9 cellular contexts compared by ENCODE assay signal in genomic region chr2:55054476-55054875, GRCh38. TPM values are rescaled to one million over a fixed set of nuclear protein-coding genes. Genes with fewer than 3 reads are reported as not detected.
DNase-seq lines count a peak whose midpoint lies in the region; ATAC-seq and TF ChIP-seq lines count a peak whose summit lies in the region.
"Had no signal": no experiment of that assay in that cellular context is flagged by ENCODE, and none has a peak within 500 bp of the region (broad histone marks: within the 10 kb centered on the region; RNA-seq: fewer than 3 reads in every experiment).

No MANE protein-coding gene starts in this region.

- no peaks in the 10 kb centered on the region for H3K27me3 Mint-ChIP-seq in effector memory CD8-positive, alpha-beta T cell
- no peaks in the 10 kb centered on the region for H3K27me3 Mint-ChIP-seq in activated T-helper 2 cell treated with anti-CD3 and anti-CD28 coated beads, Interferon-gamma antibody, Interleukin-2, Interleukin-4, amounts not matched to agents 10 μg/mL and 5 μg/mL and 100 μg/mL, durations not matched to agents 14 hours and 24 hours and 36 hours (ENCODE audit: low read depth)

- no peak overlapping the region for H3K27ac ChIP-seq in adrenal gland

- no peak overlapping the region for H3K4me3 ChIP-seq in adrenal gland

- peak; percentile 24 for ATAC-seq in GM21528 (IDR thresholded peaks at IDR 0.05; ENCODE audit: low FRiP score, unreplicated experiment)
- ATAC-seq in HG03442 (IDR thresholded peaks at IDR 0.05; ENCODE audit: unreplicated experiment) = peak; percentile 29
- ATAC-seq in effector memory CD8-positive, alpha-beta T cell (replicated peaks) = no peak

- TF ChIP-seq CTCF in adrenal gland (IDR thresholded peaks at IDR 0.05) = no peak

- peak overlapping the region in 1 of 2 donors; percentile 69 for H3K27ac Mint-ChIP-seq in effector memory CD8-positive, alpha-beta T cell
- no peak overlapping the region for H3K27ac Mint-ChIP-seq in activated T-helper 2 cell treated with anti-CD3 and anti-CD28 coated beads, Interferon-gamma antibody, Interleukin-2, Interleukin-4, amounts not matched to agents 10 μg/mL and 5 μg/mL and 100 μg/mL, durations not matched to agents 14 hours and 24 hours and 36 hours

- H3K27me3 ChIP-seq in adrenal gland = no peaks in the 10 kb centered on the region

- no peaks in the 10 kb centered on the region for H3K9me3 ChIP-seq in adrenal gland (replicated peaks in 1 of 3)

- intact Hi-C loops in adrenal gland (cut with DNase I) = no loop called here
- intact Hi-C loops in activated T-helper 2 cell treated with anti-CD3 and anti-CD28 coated beads, Interferon-gamma antibody, Interleukin-2, Interleukin-4, amounts not matched to agents 10 μg/mL and 5 μg/mL and 100 μg/mL, durations not matched to agents 14 hours and 24 hours and 36 hours (cut with micrococcal nuclease) = loop anchor here (5.0 kb wide), 1 partner anchor 363 kb away; the partner anchor contains the start of gene CCDC88A

- H3K36me3 Mint-ChIP-seq in effector memory CD8-positive, alpha-beta T cell (ENCODE audit: insufficient read depth) = peaks cover 15% of the 10 kb centered on the region
- no peaks in the 10 kb centered on the region for H3K36me3 Mint-ChIP-seq in activated T-helper 2 cell treated with anti-CD3 and anti-CD28 coated beads, Interferon-gamma antibody, Interleukin-2, Interleukin-4, amounts not matched to agents 10 μg/mL and 5 μg/mL and 100 μg/mL, durations not matched to agents 14 hours and 24 hours and 36 hours (ENCODE audit: low read depth)

- 93 to 97% (median 95%) methylated on average over 5 of the region's 5 CpGs for WGBS in adrenal gland, 4 donors

- no peaks in the 10 kb centered on the region for H3K9me3 Mint-ChIP-seq in effector memory CD8-positive, alpha-beta T cell
- H3K9me3 Mint-ChIP-seq in activated T-helper 2 cell treated with anti-CD3 and anti-CD28 coated beads, Interferon-gamma antibody, Interleukin-2, Interleukin-4, amounts not matched to agents 10 μg/mL and 5 μg/mL and 100 μg/mL, durations not matched to agents 14 hours and 24 hours and 36 hours = no peaks in the 10 kb centered on the region

- H3K4me3 Mint-ChIP-seq in effector memory CD8-positive, alpha-beta T cell = peak overlapping the region; percentile 12 to 18
- no peak overlapping the region for H3K4me3 Mint-ChIP-seq in activated T-helper 2 cell treated with anti-CD3 and anti-CD28 coated beads, Interferon-gamma antibody, Interleukin-2, Interleukin-4, amounts not matched to agents 10 μg/mL and 5 μg/mL and 100 μg/mL, durations not matched to agents 14 hours and 24 hours and 36 hours (ENCODE audit: low read depth)

- peaks cover 3 to 16% of the 10 kb centered on the region in 2 donors for H3K4me1 ChIP-seq in adrenal gland (replicated peaks in 1 of 2)

- no peaks in the 10 kb centered on the region for H3K36me3 ChIP-seq in adrenal gland (replicated peaks in 1 of 2)

- peaks cover 18 to 37% of the 10 kb centered on the region in 2 donors for H3K4me1 Mint-ChIP-seq in effector memory CD8-positive, alpha-beta T cell (ENCODE audit: low read depth in 2 of 2)
- H3K4me1 Mint-ChIP-seq in activated T-helper 2 cell treated with anti-CD3 and anti-CD28 coated beads, Interferon-gamma antibody, Interleukin-2, Interleukin-4, amounts not matched to agents 10 μg/mL and 5 μg/mL and 100 μg/mL, durations not matched to agents 14 hours and 24 hours and 36 hours (ENCODE audit: low read depth) = peaks cover 33% of the 10 kb centered on the region

- TF ChIP-seq POLR2A in adrenal gland (IDR thresholded peaks at IDR 0.05) = no peak

- DNase-seq in NCI-H2107 treated with DMSO at 0.1 percent for 48 hours (lab: John Stamatoyannopoulos, UW; ENCODE audit: unreplicated experiment) (peak; percentile 33), NCI-H2107 (lab: John Stamatoyannopoulos, UW) (no peak), adrenal gland (no peak)
- DNase-seq in effector memory CD8-positive, alpha-beta T cell = no peak
- no peak for DNase-seq in activated CD4-positive, CD25-positive, alpha-beta regulatory T cell (lab: John Stamatoyannopoulos, UW)
- DNase-seq in activated T-helper 2 cell treated with anti-CD3 and anti-CD28 coated beads, Interferon-gamma antibody, Interleukin-2, Interleukin-4, amounts not matched to agents 10 μg/mL and 5 μg/mL and 100 μg/mL, durations not matched to agents 14 hours and 24 hours and 36 hours (ENCODE audit: low spot score) = no peak
- DNase-seq: substantia nigra had no signal

RNA-seq across cellular contexts. Expression of gene RTN4, which starts 4.2 kb away (rescaled TPM):
- 100 to 1,000 TPM; 216 to 538 (median 477) TPM for total RNA-seq in adrenal gland
- polyA plus RNA-seq in adrenal gland = 100 to 1,000 TPM; 240 to 694 (median 266) TPM
- total RNA-seq in activated T-helper 2 cell treated with anti-CD3 and anti-CD28 coated beads, Interferon-gamma antibody, Interleukin-2, Interleukin-4, amounts not matched to agents 10 μg/mL and 5 μg/mL and 100 μg/mL, durations not matched to agents 14 hours and 24 hours and 36 hours = 91.2 and 93.3 TPM in 2 replicates
